Comparison of ENCODE assay signal across 18 cellular contexts in genomic region chr18:63254716-63255399, GRCh38.
DNase-seq lines count a peak whose midpoint lies in the region; ATAC-seq and TF ChIP-seq lines count a peak whose summit lies in the region.
"Had no signal": no experiment of that assay in that cellular context is flagged by ENCODE, and none has a peak within 500 bp of the region (broad histone marks: within the 10 kb centered on the region; RNA-seq: fewer than 3 reads in every experiment).

No MANE protein-coding gene starts in this region.

- CTCF ChIA-PET in CD8-positive, alpha-beta T cell (lab: Charles Lee), result interaction anchor here (1.1 to 1.2 kb wide), 2 partner anchors 11 to 123 kb away, joined by 3 to 4 read pairs; no protein-coding TSS in a partner anchor

- no peak overlapping the region for H3K4me3 ChIP-seq in CD8-positive, alpha-beta T cell (ENCODE audit: low read depth, low read length)
- H3K4me3 ChIP-seq: BLaER1 treated with 17β-estradiol and CSF1 and Interleukin-3, amounts not matched to agents 10 nM and 100 nM; HAP-1; tibial artery had no signal

- no peaks in the 10 kb centered on the region for H3K9me3 ChIP-seq in CD8-positive, alpha-beta T cell (ENCODE audit: low read length)
- H3K9me3 ChIP-seq: HAP-1, tibial artery had no signal

- DNase-seq in CD8-positive, alpha-beta T cell, result no peak
- no peak for DNase-seq in effector memory CD8-positive, alpha-beta T cell
- no peak for DNase-seq in activated gamma-delta T cell (lab: John Stamatoyannopoulos, UW)
- DNase-seq in NCI-H524 treated with DMSO at 0.1 percent for 48 hours (lab: John Stamatoyannopoulos, UW), result no peak
- DNase-seq in DMS 273 treated with DMSO at 0.1 percent for 48 hours (lab: John Stamatoyannopoulos, UW), result no peak
- DNase-seq: activated CD4-positive, alpha-beta T cell treated with anti-CD3 and anti-CD28 coated beads, Interleukin-2, amount 50 U/mL, for 4 hours; activated naive CD8-positive, alpha-beta T cell treated with anti-CD3 and anti-CD28 coated beads, Interleukin-2, amount 10 ng/mL, durations not matched to agents 7 days and 5 days; caudate nucleus; effector memory CD4-positive, alpha-beta T cell; left ventricle myocardium superior; NK-92 treated with Interleukin-12 subunit alpha and Interleukin-12 subunit beta, amount 100 ng/mL, for 24 hours; SHP77; tibial artery had no signal

- intact Hi-C loops in CD8-positive, alpha-beta T cell (cut with DNase I, micrococcal nuclease), result loop anchor here in 1 of 2 experiments (5.0 to 10.0 kb wide), 3 partner anchors 50 to 858 kb away; partner anchors contain the start of gene BCL2

- H3K27me3 Mint-ChIP-seq in CD8-positive, alpha-beta T cell (ENCODE audit: low read depth), result no peaks in the 10 kb centered on the region
- H3K27me3 Mint-ChIP-seq in effector memory CD8-positive, alpha-beta T cell, result no peaks in the 10 kb centered on the region
- H3K27me3 Mint-ChIP-seq: activated naive CD8-positive, alpha-beta T cell treated with anti-CD3 and anti-CD28 coated beads, Interleukin-2, amount 10 ng/mL, durations not matched to agents 7 days and 5 days had no signal

- peak overlapping the region; percentile 24 for H3K27ac Mint-ChIP-seq in CD8-positive, alpha-beta T cell
- peak overlapping the region; percentile 55 to 57 for H3K27ac Mint-ChIP-seq in effector memory CD8-positive, alpha-beta T cell
- H3K27ac Mint-ChIP-seq: activated naive CD8-positive, alpha-beta T cell treated with anti-CD3 and anti-CD28 coated beads, Interleukin-2, amount 10 ng/mL, durations not matched to agents 7 days and 5 days had no signal

- H3K9me3 Mint-ChIP-seq in CD8-positive, alpha-beta T cell, result no peaks in the 10 kb centered on the region
- no peaks in the 10 kb centered on the region for H3K9me3 Mint-ChIP-seq in effector memory CD8-positive, alpha-beta T cell

- no peak overlapping the region for H3K27ac ChIP-seq in CD8-positive, alpha-beta T cell (ENCODE audit: low read depth, low read length)

- POLR2A ChIA-PET in CD8-positive, alpha-beta T cell (lab: Charles Lee), result interaction anchor here (0.7 to 0.9 kb wide), 2 partner anchors 27 to 101 kb away, joined by 3 read pairs; no protein-coding TSS in a partner anchor

- H3K4me1 Mint-ChIP-seq in CD8-positive, alpha-beta T cell (ENCODE audit: low read depth), result peaks cover 64% of the 10 kb centered on the region
- peaks cover 39 to 58% of the 10 kb centered on the region in 2 donors for H3K4me1 Mint-ChIP-seq in effector memory CD8-positive, alpha-beta T cell (ENCODE audit: low read depth in 2 of 2)

- TF ChIP-seq CTCF in CD8-positive, alpha-beta T cell (IDR thresholded peaks at IDR 0.05), result no peak

- no peaks in the 10 kb centered on the region for H3K36me3 ChIP-seq in CD8-positive, alpha-beta T cell (ENCODE audit: insufficient read depth, low read length)
- H3K36me3 ChIP-seq: HAP-1, tibial artery had no signal

- no peak overlapping the region for H3K4me3 Mint-ChIP-seq in CD8-positive, alpha-beta T cell
- H3K4me3 Mint-ChIP-seq in effector memory CD8-positive, alpha-beta T cell, result no peak overlapping the region
- H3K4me3 Mint-ChIP-seq: nephron had no signal

- H3K36me3 Mint-ChIP-seq in CD8-positive, alpha-beta T cell, result peaks cover 43% of the 10 kb centered on the region
- H3K36me3 Mint-ChIP-seq in effector memory CD8-positive, alpha-beta T cell (ENCODE audit: insufficient read depth), result peaks cover 2% of the 10 kb centered on the region

- peaks cover 40% of the 10 kb centered on the region for H3K4me1 ChIP-seq in CD8-positive, alpha-beta T cell (ENCODE audit: insufficient read depth, low read length)
- H3K4me1 ChIP-seq: HAP-1 had no signal

- ATAC-seq in CD8-positive, alpha-beta T cell, result no peak
- ATAC-seq in GM18870 (IDR thresholded peaks at IDR 0.05; ENCODE audit: unreplicated experiment) (peak; percentile 4), HG02973 (IDR thresholded peaks at IDR 0.05; ENCODE audit: unreplicated experiment) (peak; percentile 17)
- no peak for ATAC-seq in effector memory CD8-positive, alpha-beta T cell (replicated peaks)
- ATAC-seq: left ventricle myocardium superior had no signal

- H3K27me3 ChIP-seq in CD8-positive, alpha-beta T cell (ENCODE audit: insufficient read depth, low read length), result no peaks in the 10 kb centered on the region
- H3K27me3 ChIP-seq: BLaER1 treated with 17β-estradiol and CSF1 and Interleukin-3, amounts not matched to agents 10 nM and 100 nM; tibial artery had no signal

Comparison
In these comparisons a context has a peak if more than half of its experiments do, and no peak if none do; other contexts are left out.
1. ATAC-seq: peak in GM18870 (single experiment) and HG02973 (single experiment); none in CD8-positive, alpha-beta T cell (single experiment) and effector memory CD8-positive, alpha-beta T cell (single experiment).